In the genomic region with DNA sequence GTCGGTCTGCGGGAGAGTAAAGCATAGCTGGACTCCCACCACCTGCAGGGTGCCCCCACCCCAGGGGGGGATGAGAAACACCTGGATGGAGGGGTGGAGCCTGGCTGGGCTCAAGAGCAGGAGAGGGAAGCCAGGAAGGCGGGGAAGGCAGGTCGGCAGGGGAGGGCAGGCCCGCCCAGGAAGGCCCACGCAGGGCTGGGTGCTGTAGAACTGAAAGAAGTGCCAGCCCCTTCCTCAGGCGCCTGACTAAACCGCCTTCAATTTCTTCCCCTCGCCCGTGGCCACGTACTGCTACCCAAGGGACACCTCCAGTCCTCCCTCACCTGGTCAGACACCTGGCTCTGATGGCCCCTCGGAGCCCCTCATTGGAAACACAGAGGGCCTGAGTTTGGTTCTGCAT, we compare ENCODE assay signal across 8 cellular contexts.
DNase-seq lines count a peak whose midpoint lies in the region; ATAC-seq, FAIRE-seq and TF ChIP-seq lines count a peak whose summit lies in the region.
"Had no signal": no experiment of that assay in that cellular context is flagged by ENCODE, and none has a peak within 500 bp of the region (broad histone marks: within the 10 kb centered on the region; RNA-seq: fewer than 3 reads in every experiment).

No MANE protein-coding gene starts in this region.

- TF ChIP-seq POLR2A in IMR-90 (IDR thresholded peaks at IDR 0.05; ENCODE audit: low read depth, low read length): no peak

- CTCF ChIA-PET in IMR-90 (lab: Yijun Ruan, JAX): no interaction called here
- CTCF ChIA-PET in activated CD8-positive, alpha-beta T cell treated with anti-CD3 and anti-CD28 coated beads for 36 hours (lab: Charles Lee): no interaction called here

- in situ Hi-C loops in IMR-90 (cut with MboI; ENCODE audit: low sequenced_read_pairs): no loop called here

- no peak for TF ChIP-seq RAD21 in IMR-90 (IDR thresholded peaks at IDR 0.05; ENCODE audit: low read length)

- H3K18ac ChIP-seq in IMR-90 (ENCODE audit: low read depth, low read length): peak overlapping the region; percentile 52

- H3K9me3 Mint-ChIP-seq in activated CD8-positive, alpha-beta T cell treated with anti-CD3 and anti-CD28 coated beads for 36 hours: no peaks in the 10 kb centered on the region
- no peaks in the 10 kb centered on the region for H3K9me3 Mint-ChIP-seq in stimulated activated naive CD8-positive, alpha-beta T cell treated with anti-CD3 and anti-CD28 coated beads, Interleukin-15, amount 100 ng/mL, for 72 hours

- POLR2A ChIA-PET in IMR-90 (lab: Charles Lee; ENCODE audit: unreplicated experiment): no interaction called here
- POLR2A ChIA-PET in activated CD8-positive, alpha-beta T cell treated with anti-CD3 and anti-CD28 coated beads for 36 hours (lab: Charles Lee): interaction anchor here (1.5 kb wide), 1 partner anchor 9 kb away, joined by 5 read pairs; no protein-coding TSS in a partner anchor

- H3K27ac ChIP-seq in IMR-90 (ENCODE audit: insufficient read depth, low read length): peak overlapping the region; percentile 89
- no peak overlapping the region for H3K27ac ChIP-seq in keratinocyte (ENCODE audit: control insufficient read depth, insufficient read depth, low read length)

- H4K91ac ChIP-seq in IMR-90 (ENCODE audit: insufficient read depth, low read depth, low read length): peak overlapping the region; percentile 90

- peak overlapping the region; percentile 51 for H2BK5ac ChIP-seq in IMR-90 (ENCODE audit: low read depth, low read length, poor library complexity, severe bottlenecking)

- peak overlapping the region; percentile 65 for H3K27ac Mint-ChIP-seq in activated CD8-positive, alpha-beta T cell treated with anti-CD3 and anti-CD28 coated beads for 36 hours
- H3K27ac Mint-ChIP-seq in stimulated activated naive CD8-positive, alpha-beta T cell treated with anti-CD3 and anti-CD28 coated beads, Interleukin-15, amount 100 ng/mL, for 72 hours: peak overlapping the region in 1 of 2 donors; percentile 84

- H3K56ac ChIP-seq in IMR-90 (ENCODE audit: extremely low read depth, insufficient read depth, low read length): peak overlapping the region; percentile 66; the same call in 1 of the 2 replicates

- H2BK15ac ChIP-seq in IMR-90 (ENCODE audit: low read depth, low read length): peak overlapping the region; percentile 65; the same call in 2 of the 3 replicates

- peak overlapping the region; percentile 91 for H2AK5ac ChIP-seq in IMR-90 (ENCODE audit: low read depth, low read length)

- FAIRE-seq in keratinocyte (lab: Jason Lieb, UNC): no peak
- FAIRE-seq: colon had no signal

- dilution Hi-C loops in IMR-90 (cut with HindIII; ENCODE audit: low sequenced_read_pairs, unreplicated experiment) (no loop called here), keratinocyte (cut with MboI; ENCODE audit: extremely low pct_ligation_motif_present, low sequenced_read_pairs) (no loop called here)

- H4K20me1 ChIP-seq in IMR-90 (ENCODE audit: insufficient read depth, low read length) (peaks cover 14% of the 10 kb centered on the region), keratinocyte (ENCODE audit: control insufficient read depth, extremely low read depth, insufficient read depth, low read length) (no peaks in the 10 kb centered on the region)

- TF ChIP-seq CTCF in IMR-90 (conservative IDR thresholded peaks at IDR 0.05; ENCODE audit: low read depth, low read length): no peak
- TF ChIP-seq CTCF in activated CD8-positive, alpha-beta T cell treated with anti-CD3 and anti-CD28 coated beads for 36 hours (IDR thresholded peaks at IDR 0.05): no peak
- TF ChIP-seq CTCF in keratinocyte (optimal IDR thresholded peaks at IDR 0.05 in 1 of 3, IDR thresholded peaks at IDR 0.05 in 1 of 3, conservative IDR thresholded peaks at IDR 0.05 in 1 of 3; ENCODE audit: extremely low read depth in 1 of 3, insufficient read depth in 2 of 3, low read length in 3 of 3): no peak

- peak overlapping the region; percentile 21 for H3K14ac ChIP-seq in IMR-90 (replicated peaks; ENCODE audit: low read depth, low read length)

- H3K36me3 ChIP-seq in IMR-90 (ENCODE audit: control insufficient read depth, insufficient read depth, low read length) (no peaks in the 10 kb centered on the region), keratinocyte (ENCODE audit: control insufficient read depth in 2 of 2, extremely low read depth in 1 of 2, insufficient read depth in 2 of 2, low read length in 2 of 2) (no peaks in the 10 kb centered on the region)

- peak overlapping the region; percentile 30 for H2BK20ac ChIP-seq in IMR-90 (ENCODE audit: low read depth, low read length)

- H3K36me3 Mint-ChIP-seq in activated CD8-positive, alpha-beta T cell treated with anti-CD3 and anti-CD28 coated beads for 36 hours (ENCODE audit: low read depth): no peaks in the 10 kb centered on the region

- no peaks in the 10 kb centered on the region for H3K79me2 ChIP-seq in keratinocyte (ENCODE audit: control insufficient read depth, insufficient read depth, low read length)

- H3K4me3 ChIP-seq in IMR-90 (ENCODE audit: insufficient read depth, low read depth, low read length): no peak overlapping the region
- no peak overlapping the region for H3K4me3 ChIP-seq in keratinocyte (ENCODE audit: control insufficient read depth in 2 of 3, extremely low read depth in 1 of 3, insufficient read depth in 2 of 3, low read depth in 1 of 3, low read length in 3 of 3)

- DNase-seq in IMR-90 (no peak), keratinocyte (ENCODE audit: low read depth, low spot score) (no peak), left lobe of liver (ENCODE audit: low spot score) (no peak), SIG-M5 treated with dmso at 0.1 percent for 504 hours (lab: John Stamatoyannopoulos, UW; ENCODE audit: unreplicated experiment) (no peak)
- DNase-seq in activated CD8-positive, alpha-beta T cell treated with anti-CD3 and anti-CD28 coated beads for 36 hours: no peak
- DNase-seq in stimulated activated naive CD8-positive, alpha-beta T cell treated with anti-CD3 and anti-CD28 coated beads, Interleukin-15, amount 100 ng/mL, for 72 hours: no peak

- H2AK9ac ChIP-seq in IMR-90 (replicated peaks; ENCODE audit: low read depth, low read length, poor library complexity): peak overlapping the region; percentile 59

- H3K27me3 Mint-ChIP-seq in activated CD8-positive, alpha-beta T cell treated with anti-CD3 and anti-CD28 coated beads for 36 hours: no peaks in the 10 kb centered on the region
- H3K27me3 Mint-ChIP-seq in stimulated activated naive CD8-positive, alpha-beta T cell treated with anti-CD3 and anti-CD28 coated beads, Interleukin-15, amount 100 ng/mL, for 72 hours: no peaks in the 10 kb centered on the region

- peak overlapping the region; percentile 73 for H3K4ac ChIP-seq in IMR-90 (ENCODE audit: low read depth, low read length)

- H3K27me3 ChIP-seq in IMR-90 (ENCODE audit: control insufficient read depth, insufficient read depth, low read length): no peaks in the 10 kb centered on the region
- no peaks in the 10 kb centered on the region for H3K27me3 ChIP-seq in keratinocyte (ENCODE audit: control insufficient read depth, extremely low read depth, insufficient read depth, low read length)

- H2AFZ ChIP-seq in IMR-90 (replicated peaks; ENCODE audit: low read length, poor library complexity) (peak overlapping the region; percentile 68), keratinocyte (ENCODE audit: control insufficient read depth, low read length) (no peak overlapping the region)

- H3K9me3 ChIP-seq in IMR-90 (ENCODE audit: control insufficient read depth, insufficient read depth, low read length) (no peaks in the 10 kb centered on the region), keratinocyte (ENCODE audit: control insufficient read depth, low read depth, low read length) (no peaks in the 10 kb centered on the region)

- H3K9me1 ChIP-seq in IMR-90 (ENCODE audit: insufficient read depth, low read length) (peaks cover 35% of the 10 kb centered on the region), keratinocyte (ENCODE audit: control insufficient read depth, extremely low read depth, insufficient read depth, low read length) (no peaks in the 10 kb centered on the region)

- H4K5ac ChIP-seq in IMR-90 (ENCODE audit: low read depth, low read length): peak overlapping the region; percentile 58

- 100% methylated on average over 4 of the region's 12 CpGs; no CpG with 5 or more reads in 1 of the 2 experiments for WGBS in IMR-90 (ENCODE audit: extremely low coverage in 2 of 2, insufficient read length in 1 of 2), 2 experiments

- H4K8ac ChIP-seq in IMR-90 (ENCODE audit: low read depth in 2 of 2, low read length in 2 of 2): peak overlapping the region; percentile 52 to 96; a peak in 3 of 4 replicates

- intact Hi-C loops in IMR-90 (cut with micrococcal nuclease): loop anchor here (5.0 to 10.0 kb wide), 2 partner anchors 62 to 169 kb away; no protein-coding TSS in a partner anchor
- intact Hi-C loops in activated CD8-positive, alpha-beta T cell treated with anti-CD3 and anti-CD28 coated beads for 36 hours (cut with micrococcal nuclease): no loop called here

- H3K4me1 ChIP-seq in IMR-90 (ENCODE audit: control insufficient read depth, insufficient read depth, low read length) (peaks cover 54% of the 10 kb centered on the region), keratinocyte (ENCODE audit: control insufficient read depth, extremely low read depth, insufficient read depth, low read length) (no peaks in the 10 kb centered on the region)

- H2BK120ac ChIP-seq in IMR-90 (ENCODE audit: low read depth, low read length): peak overlapping the region; percentile 92

- H3K79me1 ChIP-seq in IMR-90 (ENCODE audit: low read depth in 1 of 2, low read length in 2 of 2): peaks cover 36 to 74% of the 10 kb centered on the region in 2 experiments

- peak overlapping the region; percentile 22 for H3K9ac ChIP-seq in IMR-90 (ENCODE audit: low read depth, low read length)
- H3K9ac ChIP-seq in keratinocyte (ENCODE audit: control insufficient read depth, extremely low read depth, insufficient read depth, low read length): no peak overlapping the region

- peaks cover 59% of the 10 kb centered on the region for H3K4me1 Mint-ChIP-seq in activated CD8-positive, alpha-beta T cell treated with anti-CD3 and anti-CD28 coated beads for 36 hours (ENCODE audit: low read depth)
- H3K4me1 Mint-ChIP-seq in stimulated activated naive CD8-positive, alpha-beta T cell treated with anti-CD3 and anti-CD28 coated beads, Interleukin-15, amount 100 ng/mL, for 72 hours: peaks cover 83% of the 10 kb centered on the region

- H3K4me2 ChIP-seq in IMR-90 (ENCODE audit: low read depth, low read length): peak overlapping the region; percentile 38; the same call in 1 of the 2 replicates
- H3K4me2 ChIP-seq in keratinocyte (ENCODE audit: control insufficient read depth, extremely low read depth, insufficient read depth, low read depth, low read length): peak overlapping the region; percentile 28

- no peak overlapping the region for H3K4me3 Mint-ChIP-seq in activated CD8-positive, alpha-beta T cell treated with anti-CD3 and anti-CD28 coated beads for 36 hours
- H3K4me3 Mint-ChIP-seq in stimulated activated naive CD8-positive, alpha-beta T cell treated with anti-CD3 and anti-CD28 coated beads, Interleukin-15, amount 100 ng/mL, for 72 hours: peak overlapping the region; percentile 51 to 77

- no TSS peak for BruUV-seq in IMR-90 (replicated peaks; lab: Mats Ljungman, UMichigan)

- peak overlapping the region; percentile 37; the same call in 1 of the 2 replicates for H3K23ac ChIP-seq in IMR-90 (ENCODE audit: low read depth, low read length)

- ATAC-seq in IMR-90 (ENCODE audit: low read depth): no peak
- peak; percentile 41 for ATAC-seq in activated CD8-positive, alpha-beta T cell treated with anti-CD3 and anti-CD28 coated beads for 36 hours
- ATAC-seq in stimulated activated naive CD8-positive, alpha-beta T cell treated with anti-CD3 and anti-CD28 coated beads, Interleukin-15, amount 100 ng/mL, for 72 hours: peak; percentile 38
- ATAC-seq in left lobe of liver: no peak
- no peak for ATAC-seq in HG02884 (IDR thresholded peaks at IDR 0.05; ENCODE audit: unreplicated experiment)

Comparison
In these comparisons a context has a peak if more than half of its experiments do, and no peak if none do; other contexts are left out.
1. ATAC-seq: peak in activated CD8-positive, alpha-beta T cell treated with anti-CD3 and anti-CD28 coated beads for 36 hours (single experiment) and stimulated activated naive CD8-positive, alpha-beta T cell treated with anti-CD3 and anti-CD28 coated beads, Interleukin-15, amount 100 ng/mL, for 72 hours (single experiment); none in IMR-90 (single experiment), left lobe of liver (single experiment) and HG02884 (single experiment).